18 cellular contexts compared by ENCODE assay signal in genomic region chr12:13069380-13069779, GRCh38. TPM values are rescaled to one million over a fixed set of nuclear protein-coding genes. Genes with fewer than 3 reads are reported as not detected.
DNase-seq lines count a peak whose midpoint lies in the region; ATAC-seq and TF ChIP-seq lines count a peak whose summit lies in the region.
"Had no signal": no experiment of that assay in that cellular context is flagged by ENCODE, and none has a peak within 500 bp of the region (broad histone marks: within the 10 kb centered on the region; RNA-seq: fewer than 3 reads in every experiment).

No MANE protein-coding gene starts in this region.

- no peak overlapping the region for H3K27ac ChIP-seq in heart right ventricle
- H3K27ac ChIP-seq: C4-2B had no signal

- H3K36me3 Mint-ChIP-seq in glutamatergic neuron (ENCODE audit: unreplicated experiment) (peaks cover 5% of the 10 kb centered on the region), osteocyte (ENCODE audit: unreplicated experiment) (peaks cover 23% of the 10 kb centered on the region)

- no peaks in the 10 kb centered on the region for H3K4me1 ChIP-seq in heart right ventricle

- H3K9me3 Mint-ChIP-seq in glutamatergic neuron (ENCODE audit: unreplicated experiment) (no peaks in the 10 kb centered on the region), osteocyte (ENCODE audit: unreplicated experiment) (no peaks in the 10 kb centered on the region)
- H3K9me3 Mint-ChIP-seq: CD4-positive, alpha-beta T cell; HFFc6 had no signal

- H3K9me3 ChIP-seq in heart right ventricle = no peaks in the 10 kb centered on the region

- WGBS in heart right ventricle, 2 donors = 83 to 94% methylated on average over 6 of the region's 6 CpGs

- ATAC-seq in Right ventricle myocardium inferior (no peak), heart right ventricle (no peak)
- ATAC-seq: GM12878, HCT116 had no signal

- TF ChIP-seq CTCF in heart right ventricle (IDR thresholded peaks at IDR 0.05) = no peak
- no peak for TF ChIP-seq CTCF in glutamatergic neuron (IDR thresholded peaks at IDR 0.05; ENCODE audit: partially characterized antibody, unreplicated experiment)
- no peak for TF ChIP-seq CTCF in osteocyte (IDR thresholded peaks at IDR 0.05)

- peak; percentile 62 for DNase-seq in Right ventricle myocardium inferior (ENCODE audit: missing footprints)
- DNase-seq in heart right ventricle = no peak
- peak; percentile 70 for DNase-seq in glutamatergic neuron
- DNase-seq in osteocyte (ENCODE audit: extremely low spot score, unreplicated experiment) = peak; percentile 66
- no peak for DNase-seq in COR-L47 (lab: John Stamatoyannopoulos, UW)
- no peak for DNase-seq in T-helper 1 cell
- DNase-seq: ACHN; CD4-positive, alpha-beta T cell; DMS53; DND-41; EL; GOT3; H7; HFFc6; IMR-90 had no signal

- H3K4me3 ChIP-seq in heart right ventricle = no peak overlapping the region
- H3K4me3 ChIP-seq: GM12878 had no signal

- H3K27me3 ChIP-seq in heart right ventricle = no peaks in the 10 kb centered on the region

- H3K4me3 Mint-ChIP-seq in glutamatergic neuron (ENCODE audit: unreplicated experiment) (peak overlapping the region; percentile 16), osteocyte (ENCODE audit: unreplicated experiment) (no peak overlapping the region)
- H3K4me3 Mint-ChIP-seq: CD4-positive, alpha-beta T cell; HFFc6 had no signal

- intact Hi-C loops in Right ventricle myocardium inferior (cut with DNase I) (no loop called here), heart right ventricle (cut with DNase I) (no loop called here)

- H3K27me3 Mint-ChIP-seq in glutamatergic neuron (ENCODE audit: unreplicated experiment) (peaks cover 5% of the 10 kb centered on the region), osteocyte (ENCODE audit: unreplicated experiment) (no peaks in the 10 kb centered on the region)
- H3K27me3 Mint-ChIP-seq: CD4-positive, alpha-beta T cell had no signal

- H3K27ac Mint-ChIP-seq in glutamatergic neuron (ENCODE audit: unreplicated experiment) = peak overlapping the region; percentile 83
- no peak overlapping the region for H3K27ac Mint-ChIP-seq in osteocyte (ENCODE audit: unreplicated experiment)
- H3K27ac Mint-ChIP-seq: CD4-positive, alpha-beta T cell; HFFc6 had no signal

- H3K4me1 Mint-ChIP-seq in glutamatergic neuron (ENCODE audit: low read depth, unreplicated experiment) (peaks cover 19% of the 10 kb centered on the region), osteocyte (ENCODE audit: unreplicated experiment) (peaks cover 5% of the 10 kb centered on the region)

- H3K36me3 ChIP-seq in heart right ventricle = peaks cover 0 to 72% (median 8%) of the 10 kb centered on the region in 9 donors

RNA-seq across cellular contexts. Expression of gene FAM234B, which starts 25.2 kb away (rescaled TPM):
- total RNA-seq in Right ventricle myocardium inferior = 2.4 TPM
- total RNA-seq in heart right ventricle = 1 to 10 TPM; 1.4 to 3.6 (median 2.5) TPM
- polyA plus RNA-seq in heart right ventricle = 1 to 10 TPM in 1 of 2 donors, under 1 TPM in 1; 0.59 to 1.1 TPM
- total RNA-seq in glutamatergic neuron (ENCODE audit: unreplicated experiment) = 26.8 TPM
- 5.0 and 6.8 TPM in 2 replicates for total RNA-seq in osteocyte

RNA-seq across cellular contexts. Expression of gene GSG1, which starts 34.1 kb away (rescaled TPM):
- not detected for total RNA-seq in Right ventricle myocardium inferior
- total RNA-seq in heart right ventricle = not detected
- polyA plus RNA-seq in heart right ventricle = not detected
- total RNA-seq in glutamatergic neuron (ENCODE audit: unreplicated experiment) = not detected
- total RNA-seq in osteocyte = not detected in 2 replicates
- total RNA-seq: CD4-positive, alpha-beta T cell; GM12878 had no signal
- polyA plus RNA-seq: GM12878 had no signal

Comparison
In these comparisons a context has a peak if more than half of its experiments do, and no peak if none do; other contexts are left out.
1. DNase-seq: peak in Right ventricle myocardium inferior (single experiment), glutamatergic neuron (single experiment) and osteocyte (single experiment); none in heart right ventricle (0 of 2), COR-L47 (single experiment) and T-helper 1 cell (0 of 5).